23 cellular contexts compared by ENCODE assay signal in genomic region chr3:38283810-38284775, GRCh38. TPM values are rescaled to one million over a fixed set of nuclear protein-coding genes. Genes with fewer than 3 reads are reported as not detected.
DNase-seq lines count a peak whose midpoint lies in the region; ATAC-seq and TF ChIP-seq lines count a peak whose summit lies in the region.
"Had no signal": no experiment of that assay in that cellular context is flagged by ENCODE, and none has a peak within 500 bp of the region (broad histone marks: within the 10 kb centered on the region; RNA-seq: fewer than 3 reads in every experiment).

No MANE protein-coding gene starts in this region.

- no peaks in the 10 kb centered on the region for H3K36me3 ChIP-seq in transverse colon
- H3K36me3 ChIP-seq: gastrocnemius medialis, prostate gland, spleen had no signal

- H3K27me3 ChIP-seq in transverse colon = no peaks in the 10 kb centered on the region
- H3K27me3 ChIP-seq: gastrocnemius medialis, spleen had no signal

- peak; percentile 86 for DNase-seq in AG08395 (ENCODE audit: low spot score)
- DNase-seq in HFFc6 = peak; percentile 57
- DNase-seq in dedifferentiated amniotic fluid mesenchymal stem cell (ENCODE audit: extremely low spot score) = peak; percentile 80
- no peak for DNase-seq in mesothelial cell of epicardium (ENCODE audit: low spot score in 2 of 2, unreplicated experiment in 2 of 2)
- DNase-seq in transverse colon = no peak
- DNase-seq in NOMO-1 treated with DMSO at 0.1 percent for 48 hours (lab: John Stamatoyannopoulos, UW; ENCODE audit: unreplicated experiment) = no peak
- no peak for DNase-seq in stimulated activated CD4-positive, alpha-beta T cell treated with anti-CD3 and anti-CD28 coated beads, Interleukin-2, amount 100 ng/mL, for 24 hours
- DNase-seq: activated CD4-positive, alpha-beta T cell treated with anti-CD3 and anti-CD28 coated beads, Interleukin-2, amount 50 U/mL, for 1 hour; anterior cingulate cortex; CD8-positive, alpha-beta T cell; gastrocnemius medialis; kidney glomerular epithelial cell; NCI-H1417 treated with DMSO at 0.1 percent for 48 hours; NCI-H2171 treated with DMSO at 0.1 percent for 48 hours; NCI-H748 treated with DMSO at 0.1 percent for 48 hours; OCI-M1; SHP77; spleen; substantia nigra had no signal

- H3K36me3 Mint-ChIP-seq in HFFc6 (ENCODE audit: low read depth) (peaks cover 11% of the 10 kb centered on the region), mesothelial cell of epicardium (peaks cover 3% of the 10 kb centered on the region)
- H3K36me3 Mint-ChIP-seq: CD8-positive, alpha-beta T cell; natural killer cell treated with Interleukin-12 subunit alpha and Interleukin-12 subunit beta and Interleukin-15 and Interleukin-18, amount 100 ng/mL, for 72 hours had no signal

- peaks cover 2% of the 10 kb centered on the region for H3K27me3 Mint-ChIP-seq in HFFc6 (ENCODE audit: insufficient read depth)
- H3K27me3 Mint-ChIP-seq in mesothelial cell of epicardium (ENCODE audit: low read depth) = no peaks in the 10 kb centered on the region
- H3K27me3 Mint-ChIP-seq: natural killer cell treated with Interleukin-12 subunit alpha and Interleukin-12 subunit beta and Interleukin-15 and Interleukin-18, amount 100 ng/mL, for 72 hours had no signal

- no peaks in the 10 kb centered on the region for H3K4me1 ChIP-seq in transverse colon
- H3K4me1 ChIP-seq: gastrocnemius medialis, prostate gland had no signal

- H3K4me3 ChIP-seq in transverse colon = no peak overlapping the region
- H3K4me3 ChIP-seq: gastrocnemius medialis, prostate gland, spleen had no signal

- H3K4me1 Mint-ChIP-seq in HFFc6 (ENCODE audit: low read depth) = peaks cover 12% of the 10 kb centered on the region
- no peaks in the 10 kb centered on the region for H3K4me1 Mint-ChIP-seq in mesothelial cell of epicardium

- H3K9me3 Mint-ChIP-seq in HFFc6 = no peaks in the 10 kb centered on the region
- peaks cover 5% of the 10 kb centered on the region for H3K9me3 Mint-ChIP-seq in mesothelial cell of epicardium
- H3K9me3 Mint-ChIP-seq: CD8-positive, alpha-beta T cell; natural killer cell treated with Interleukin-12 subunit alpha and Interleukin-12 subunit beta and Interleukin-15 and Interleukin-18, amount 100 ng/mL, for 72 hours had no signal

- TF ChIP-seq CTCF in HFFc6 (IDR thresholded peaks at IDR 0.05) (no peak), mesothelial cell of epicardium (IDR thresholded peaks at IDR 0.05; ENCODE audit: unreplicated experiment) (no peak), transverse colon (IDR thresholded peaks at IDR 0.05) (no peak)

- WGBS in transverse colon (ENCODE audit: low coverage in 1 of 2), 2 donors = 87 to 93% methylated on average over 6 to 16 of the region's 16 CpGs

- in situ Hi-C loops in transverse colon (cut with MboI; ENCODE audit: low pct_ligation_motif_present in 1 of 4, low pct_unique_long_range_greater_than_20kb in 1 of 4, low sequenced_read_pairs in 3 of 4) = no loop called here

- no peak overlapping the region for H3K27ac ChIP-seq in transverse colon
- H3K27ac ChIP-seq: gastrocnemius medialis, prostate gland, spleen had no signal

- no peaks in the 10 kb centered on the region for H3K9me3 ChIP-seq in transverse colon
- H3K9me3 ChIP-seq: gastrocnemius medialis, prostate gland had no signal

- intact Hi-C loops in transverse colon (cut with DNase I; ENCODE audit: low total_unique reads) = no loop called here

- ATAC-seq in GM18519 (IDR thresholded peaks at IDR 0.05; ENCODE audit: low FRiP score, unreplicated experiment) = no peak
- ATAC-seq: CD8-positive, alpha-beta T cell; gastrocnemius medialis had no signal

- H3K27ac Mint-ChIP-seq in HFFc6 = peak overlapping the region; percentile 16; the same call in 1 of the 2 replicates
- peak overlapping the region; percentile 34 for H3K27ac Mint-ChIP-seq in mesothelial cell of epicardium
- H3K27ac Mint-ChIP-seq: CD8-positive, alpha-beta T cell; natural killer cell treated with Interleukin-12 subunit alpha and Interleukin-12 subunit beta and Interleukin-15 and Interleukin-18, amount 100 ng/mL, for 72 hours had no signal

- H3K4me3 Mint-ChIP-seq in HFFc6 = no peak overlapping the region
- H3K4me3 Mint-ChIP-seq in mesothelial cell of epicardium = no peak overlapping the region
- H3K4me3 Mint-ChIP-seq: CD8-positive, alpha-beta T cell; natural killer cell treated with Interleukin-12 subunit alpha and Interleukin-12 subunit beta and Interleukin-15 and Interleukin-18, amount 100 ng/mL, for 72 hours had no signal

- TF ChIP-seq POLR2A in transverse colon (IDR thresholded peaks at IDR 0.05) = no peak

- TF ChIP-seq EP300 in transverse colon (IDR thresholded peaks at IDR 0.05; ENCODE audit: low read depth) = no peak

RNA-seq across cellular contexts. Expression of gene SLC22A14, which starts 2.0 kb away (rescaled TPM):
- total RNA-seq in HFFc6 (2021; fragmentation: NEBNext Ultra II Directional; extraction: Animal tissue kit (Norgen Biotek cat#: 25700)) = under 1 TPM in 1 of 6 experiments, not detected in 5; 0.09 TPM
- total RNA-seq in mesothelial cell of epicardium (0.20 to 0.22 TPM in 2 of 3 replicates, not detected in the other), transverse colon (under 1 TPM in 1 of 4 donors, not detected in 3; 0.48 TPM)
- total RNA-seq: CD8-positive, alpha-beta T cell; T-helper 1 cell treated with Interleukin-12 subunit alpha and Interleukin-12 subunit beta and Interleukin-4 antibody, amounts not matched to agents 30 ng/mL and 1 ng/mL, for 36 hours had no signal

RNA-seq across cellular contexts. Expression of gene SLC22A13, which starts 18.5 kb away (rescaled TPM):
- total RNA-seq in HFFc6 (2021; fragmentation: NEBNext Ultra II Directional; extraction: Animal tissue kit (Norgen Biotek cat#: 25700)) = under 1 TPM in 5 of 6 experiments, not detected in 1; 0.17 to 0.30 (median 0.20) TPM
- total RNA-seq in mesothelial cell of epicardium = 0.34 to 0.85 TPM (median 0.75 TPM) in 3 replicates
- total RNA-seq in transverse colon = under 1 TPM in 3 of 4 donors, not detected in 1; 0.32 to 0.68 (median 0.60) TPM

Comparison
In these comparisons a context has a peak if more than half of its experiments do, and no peak if none do; other contexts are left out.
1. DNase-seq: peak in AG08395 (single experiment), HFFc6 (single experiment) and dedifferentiated amniotic fluid mesenchymal stem cell (single experiment); none in mesothelial cell of epicardium (0 of 2), transverse colon (single experiment), NOMO-1 treated with DMSO at 0.1 percent for 48 hours (single experiment) and stimulated activated CD4-positive, alpha-beta T cell treated with anti-CD3 and anti-CD28 coated beads, Interleukin-2, amount 100 ng/mL, for 24 hours (0 of 2).